ENCODE assay signal across 27 cellular contexts in genomic region chr2:133232556-133232955, GRCh38.
"Had no signal": no experiment of that assay in that cellular context is flagged by ENCODE, and none has a peak within 500 bp of the region (broad histone marks: within the 10 kb centered on the region; RNA-seq: fewer than 3 reads in every experiment).

No MANE protein-coding gene starts in this region.

- ATAC-seq: effector memory CD8-positive, alpha-beta T cell; esophagus mucosa; gastrocnemius medialis; left colon; left lobe of liver; lower lobe of right lung; mucosa of descending colon had no signal

- H3K27me3 ChIP-seq: esophagus squamous epithelium, gastrocnemius medialis, hepatocyte had no signal

- H3K4me1 Mint-ChIP-seq: immature natural killer cell, mesothelial cell of epicardium, naive B cell had no signal

- H3K9me3 Mint-ChIP-seq: endodermal cell, mesothelial cell of epicardium had no signal

- H3K36me3 ChIP-seq: esophagus squamous epithelium, gastrocnemius medialis, left ventricle myocardium inferior, lower lobe of right lung had no signal

- H3K4me3 ChIP-seq: coronary artery, esophagus squamous epithelium, gastrocnemius medialis, hepatocyte, left ventricle myocardium inferior, lower lobe of right lung, mucosa of descending colon had no signal

- H3K4me1 ChIP-seq: gastrocnemius medialis, lower lobe of right lung had no signal

- H3K4me3 Mint-ChIP-seq: effector memory CD8-positive, alpha-beta T cell; endodermal cell; immature natural killer cell; mesothelial cell of epicardium; naive B cell had no signal

- H3K36me3 Mint-ChIP-seq: immature natural killer cell, mesothelial cell of epicardium, naive B cell had no signal

- H3K9me3 ChIP-seq: esophagus squamous epithelium, gastrocnemius medialis, left ventricle myocardium inferior, lower lobe of right lung, mucosa of descending colon had no signal

- H3K27me3 Mint-ChIP-seq: effector memory CD8-positive, alpha-beta T cell had no signal

- DNase-seq: effector CD8-positive, alpha-beta T cell; effector memory CD8-positive, alpha-beta T cell; endodermal cell; erythroblast; esophagus squamous epithelium; foreskin fibroblast; foreskin melanocyte; gastrocnemius medialis; glutamatergic neuron; head of caudate nucleus; hypothalamus; immature natural killer cell; islet precursor cell; kidney; kidney glomerular epithelial cell; left colon; left ventricle myocardium inferior; lower lobe of right lung; mesenchymal stem cell; mucosa of descending colon; naive B cell had no signal

- H3K27ac ChIP-seq: coronary artery, epithelial cell of prostate, esophagus squamous epithelium, gastrocnemius medialis, hepatocyte, left ventricle myocardium inferior, lower lobe of right lung had no signal

- H3K27ac Mint-ChIP-seq: effector memory CD8-positive, alpha-beta T cell; endodermal cell; immature natural killer cell; mesothelial cell of epicardium had no signal
